Comparison of ENCODE assay signal across 8 cellular contexts in the genomic region with DNA sequence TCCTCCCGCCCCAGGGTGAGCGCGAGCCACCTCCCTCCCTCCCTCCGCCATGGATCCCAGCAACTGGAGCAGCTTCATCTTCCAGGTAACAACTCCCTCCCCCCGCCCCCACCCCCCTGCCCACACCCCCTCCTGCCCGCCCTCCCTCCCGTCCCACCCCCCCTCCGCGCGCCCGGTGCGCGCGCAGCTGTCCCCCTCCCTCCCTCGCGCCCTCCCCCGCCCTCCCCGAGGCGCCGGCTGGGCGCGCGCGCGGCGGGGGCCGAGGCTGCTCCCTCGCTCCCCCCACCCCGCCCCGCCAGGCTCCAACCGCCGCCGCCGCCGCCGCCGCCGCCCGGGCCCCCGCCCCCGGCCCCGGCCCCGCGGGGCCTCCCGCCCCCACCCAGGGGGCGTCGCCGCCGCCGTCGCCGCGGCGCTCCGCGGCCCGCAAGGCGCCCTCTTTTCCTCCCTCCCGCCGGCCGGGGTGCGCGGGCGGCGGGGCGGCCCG. TPM values are rescaled to one million over a fixed set of nuclear protein-coding genes. Genes with fewer than 3 reads are reported as not detected.
DNase-seq lines count a peak whose midpoint lies in the region; ATAC-seq, FAIRE-seq and TF ChIP-seq lines count a peak whose summit lies in the region.

A gene (plus strand): TSS at position 434 of the 484 bp plus-strand sequence. CDS start 173 bp downstream, outside the sequence.

- no peaks in the 10 kb centered on the region for H3K27me3 ChIP-seq in pancreas

- H3K4me3 ChIP-seq in pancreas = peak within 1 kb of the TSS; percentile 60 to 84 (median 78)

- no peak for FAIRE-seq in pancreas (lab: Jason Lieb, UNC)

- DNase-seq in activated T-cell treated with anti-CD3 and anti-CD28 coated beads for 1 hour (ENCODE audit: low read depth) (peak; percentile 75), NCI-H2196 treated with DMSO at 0.1 percent for 48 hours (lab: John Stamatoyannopoulos, UW; ENCODE audit: unreplicated experiment) (peak; percentile 96), glomerular endothelial cell (ENCODE audit: extremely low read depth, low read depth, low spot score) (no peak), pancreas (peak in 3 of 6 donors; percentile 92 to 96 (median 95)), hippocampal formation (lab: John Stamatoyannopoulos, UW) (no peak)
- no peak for DNase-seq in activated T-cell treated with anti-CD3 and anti-CD28 coated beads, Interleukin-2, amount 50 U/mL, for 1 hour
- DNase-seq in activated naive CD4-positive, alpha-beta T cell treated with Interleukin-2 at 50 U/mL for 16 hours = peak; percentile 72

- no peak for TF ChIP-seq CTCF in pancreas (IDR thresholded peaks at IDR 0.05)

- peaks cover 0 to 15% (median 0%) of the 10 kb centered on the region in 3 donors for H3K4me1 ChIP-seq in pancreas

- ATAC-seq in pancreas (peak; percentile 1 to 7 (median 3)), HG03469 (IDR thresholded peaks at IDR 0.05; ENCODE audit: unreplicated experiment) (no peak)

- H3K36me3 ChIP-seq in pancreas = no peaks in the 10 kb centered on the region

- no peaks in the 10 kb centered on the region for H3K9me3 ChIP-seq in pancreas

- 0% methylated on average over 31 of the region's 67 CpGs; no CpG with 5 or more reads in 1 of the 2 donors for WGBS in pancreas, 2 donors

- intact Hi-C loops in pancreas (cut with DNase I) = no loop called here

- peak within 1 kb of the TSS; percentile 93 to 97 (median 95) for H3K27ac ChIP-seq in pancreas

RNA-seq across cellular contexts. Expression of the gene that starts here (rescaled TPM):
- total RNA-seq in glomerular endothelial cell (98.2 and 145 TPM in 2 replicates), pancreas (100 to 1,000 TPM in 1 of 6 donors, 10 to 100 TPM in 5; 84.8 to 122 (median 96.2) TPM)
- polyA plus RNA-seq in pancreas = 100 to 1,000 TPM in 1 of 2 donors, 10 to 100 TPM in 1; 94.1 to 107 TPM

Comparison
In these comparisons a context has a peak if more than half of its experiments do, and no peak if none do; other contexts are left out.
1. DNase-seq: peak in activated T-cell treated with anti-CD3 and anti-CD28 coated beads for 1 hour (single experiment), NCI-H2196 treated with DMSO at 0.1 percent for 48 hours (single experiment) and activated naive CD4-positive, alpha-beta T cell treated with Interleukin-2 at 50 U/mL for 16 hours (single experiment); none in activated T-cell treated with anti-CD3 and anti-CD28 coated beads, Interleukin-2, amount 50 U/mL, for 1 hour (single experiment), glomerular endothelial cell (single experiment) and hippocampal formation (0 of 2).